ENCODE assay signal across 9 cellular contexts in genomic region chr7:157568785-157569584, GRCh38.
DNase-seq lines count a peak whose midpoint lies in the region; ATAC-seq, FAIRE-seq and TF ChIP-seq lines count a peak whose summit lies in the region.
"Had no signal": no experiment of that assay in that cellular context is flagged by ENCODE, and none has a peak within 500 bp of the region (broad histone marks: within the 10 kb centered on the region; RNA-seq: fewer than 3 reads in every experiment).

No MANE protein-coding gene starts in this region.

- H3K4me3 ChIP-seq in K562 (no peak overlapping the region), small intestine (ENCODE audit: low read depth in 1 of 2, low read length in 2 of 2) (peak overlapping the region in 1 of 2 donors; percentile 49)
- H3K4me3 ChIP-seq: SK-N-MC had no signal

- no peak for TF ChIP-seq EP300 in K562 (IDR thresholded peaks at IDR 0.05; ENCODE audit: low read length)

- POLR2A ChIA-PET in T-cell (lab: Charles Lee): interaction anchor here in 1 of 2 donors (0.6 kb wide), 1 partner anchor 218 kb away, joined by 6 read pairs; no protein-coding TSS in a partner anchor
- POLR2A ChIA-PET in K562 (lab: Yijun Ruan, JAX): interaction anchor here (0.6 to 0.8 kb wide), 2 partner anchors 38 to 1042 kb away, joined by 3 to 4 read pairs; no protein-coding TSS in a partner anchor

- H3K27ac Mint-ChIP-seq in T-cell: peak overlapping the region; percentile 70 to 82

- no peak for TF ChIP-seq CTCF in K562 (IDR thresholded peaks at IDR 0.05 in 2 of 3, conservative IDR thresholded peaks at IDR 0.05 in 1 of 3; ENCODE audit: insufficient read depth in 2 of 3, low read depth in 1 of 3, low read length in 3 of 3)

- H3K79me2 ChIP-seq in K562 (ENCODE audit: control insufficient read depth, insufficient read depth, low read length): no peaks in the 10 kb centered on the region

- no peak overlapping the region for H3K4me2 ChIP-seq in K562 (ENCODE audit: insufficient read depth, low read length)

- H3K9me3 Mint-ChIP-seq in T-cell: no peaks in the 10 kb centered on the region

- no peaks in the 10 kb centered on the region for H3K9me1 ChIP-seq in K562 (ENCODE audit: control insufficient read depth, insufficient read depth, low read length)

- no peak overlapping the region for H3K9ac ChIP-seq in K562 (ENCODE audit: insufficient read depth in 1 of 2, low read depth in 2 of 2, low read length in 2 of 2)

- TF ChIP-seq POLR2A in K562 (conservative IDR thresholded peaks at IDR 0.05): no peak

- H3K4me1 ChIP-seq in K562 (replicated peaks in 1 of 2; ENCODE audit: control insufficient read depth in 2 of 2, insufficient read depth in 2 of 2, low read length in 2 of 2): no peaks in the 10 kb centered on the region
- no peaks in the 10 kb centered on the region for H3K4me1 ChIP-seq in small intestine (ENCODE audit: control insufficient read depth in 2 of 2, insufficient read depth in 1 of 2, low read depth in 1 of 2, low read length in 1 of 2)

- H3K4me1 Mint-ChIP-seq in T-cell: peaks cover 30 to 39% (median 38%) of the 10 kb centered on the region in 3 donors

- H3K4me3 Mint-ChIP-seq in T-cell: peak overlapping the region; percentile 79 to 87 (median 85)

- DNase-seq in GM18507 (ENCODE audit: extremely low spot score, insufficient read length, low read depth) (peak; percentile 36), T-cell (peak; percentile 17 to 70 (median 55)), K562 (ENCODE audit: extremely low read depth in 1 of 4, low spot score in 3 of 4) (no peak), inferior parietal cortex (ENCODE audit: extremely low spot score) (peak; percentile 58), small intestine (peak; percentile 70), Kasumi-1 (lab: John Stamatoyannopoulos, UW) (no peak), iPS-NIHi11 (ENCODE audit: low spot score) (no peak)

- WGBS in K562 (ENCODE audit: insufficient coverage, low coverage, missing lambda C conversion rate): under 1% methylated on average over 34 of the region's 34 CpGs
- WGBS in small intestine, 3 donors: 13 to 26% (median 24%) methylated on average over 34 of the region's 34 CpGs

- peaks cover 3 to 4% of the 10 kb centered on the region in 2 donors for H3K27me3 Mint-ChIP-seq in T-cell

- FAIRE-seq in GM18507 (lab: Jason Lieb, UNC) (peak; percentile 76), K562 (lab: Jason Lieb, UNC) (no peak), small intestine (lab: Jason Lieb, UNC) (no peak)

- peaks cover 3% of the 10 kb centered on the region for H3K36me3 Mint-ChIP-seq in T-cell

- intact Hi-C loops in K562 (cut with micrococcal nuclease): no loop called here

- CTCF ChIA-PET in T-cell (lab: Charles Lee): interaction anchor here (0.5 to 1.1 kb wide), 3 partner anchors 44 to 98 kb away, joined by 3 read pairs; no protein-coding TSS in a partner anchor
- CTCF ChIA-PET in K562 (lab: Yijun Ruan, JAX; ENCODE audit: low intra/inter-chr PET ratio): no interaction called here

- H3K36me3 ChIP-seq in K562 (ENCODE audit: control insufficient read depth, insufficient read depth, low read length): no peaks in the 10 kb centered on the region
- H3K36me3 ChIP-seq in small intestine (ENCODE audit: control insufficient read depth in 2 of 2, insufficient read depth in 2 of 2, low read length in 2 of 2): no peaks in the 10 kb centered on the region

- TF ChIP-seq RAD21 in K562 (CRISPR knock-in tag; conservative IDR thresholded peaks at IDR 0.05 in 1 of 2, IDR thresholded peaks at IDR 0.05 in 1 of 2): no peak

- H3K27me3 ChIP-seq in K562 (ENCODE audit: control insufficient read depth in 2 of 2, insufficient read depth in 2 of 2, low read length in 2 of 2) (peaks cover 63 to 84% of the 10 kb centered on the region in 2 experiments), small intestine (ENCODE audit: control insufficient read depth in 2 of 2, insufficient read depth in 2 of 2, low read length in 2 of 2) (no peaks in the 10 kb centered on the region)

- BruUV-seq in K562 (replicated peaks; lab: Mats Ljungman, UMichigan): no TSS peak

- no peaks in the 10 kb centered on the region; the same call in 1 of the 2 replicates for H4K20me1 ChIP-seq in K562 (replicated peaks; ENCODE audit: control insufficient read depth, insufficient read depth, low read length)

- ATAC-seq in HG03175 (IDR thresholded peaks at IDR 0.05; ENCODE audit: unreplicated experiment): peak; percentile 86
- ATAC-seq in T-cell (replicated peaks in 1 of 4): peak; percentile 72 to 88 (median 82)
- ATAC-seq in K562: peak; percentile 39

- in situ Hi-C loops in K562 (cut with MboI): no loop called here

- H3K27ac ChIP-seq in K562 (ENCODE audit: extremely low read depth, low read depth, low read length) (no peak overlapping the region), small intestine (ENCODE audit: low read depth in 1 of 2, low read length in 1 of 2) (peak overlapping the region in 1 of 2 donors; percentile 67)
- H3K27ac ChIP-seq: SK-N-MC had no signal

- H3K9me3 ChIP-seq in K562 (replicated peaks; ENCODE audit: control insufficient read depth, insufficient read depth, low read depth, low read length) (no peaks in the 10 kb centered on the region), small intestine (ENCODE audit: control insufficient read depth, low read depth) (no peaks in the 10 kb centered on the region)

- no peak overlapping the region for H2AFZ ChIP-seq in K562 (ENCODE audit: low read depth, low read length)

TF ChIP-seq in K562, 482 proteins besides CTCF, POLR2A, EP300 and RAD21:
- TF ChIP-seq ZBTB8A (IDR thresholded peaks at IDR 0.05; ENCODE audit: partially characterized antibody) (no peak), RFX1 (IDR thresholded peaks at IDR 0.05) (peak; percentile 68), ZSCAN32 (CRISPR knock-in tag; IDR thresholded peaks at IDR 0.05) (no peak), PTTG1 (tag; IDR thresholded peaks at IDR 0.05; ENCODE audit: low read depth) (no peak), BDP1 (IDR thresholded peaks at IDR 0.05; ENCODE audit: insufficient read depth, insufficient read length) (no peak)
- TF ChIP-seq, protein P1, sequence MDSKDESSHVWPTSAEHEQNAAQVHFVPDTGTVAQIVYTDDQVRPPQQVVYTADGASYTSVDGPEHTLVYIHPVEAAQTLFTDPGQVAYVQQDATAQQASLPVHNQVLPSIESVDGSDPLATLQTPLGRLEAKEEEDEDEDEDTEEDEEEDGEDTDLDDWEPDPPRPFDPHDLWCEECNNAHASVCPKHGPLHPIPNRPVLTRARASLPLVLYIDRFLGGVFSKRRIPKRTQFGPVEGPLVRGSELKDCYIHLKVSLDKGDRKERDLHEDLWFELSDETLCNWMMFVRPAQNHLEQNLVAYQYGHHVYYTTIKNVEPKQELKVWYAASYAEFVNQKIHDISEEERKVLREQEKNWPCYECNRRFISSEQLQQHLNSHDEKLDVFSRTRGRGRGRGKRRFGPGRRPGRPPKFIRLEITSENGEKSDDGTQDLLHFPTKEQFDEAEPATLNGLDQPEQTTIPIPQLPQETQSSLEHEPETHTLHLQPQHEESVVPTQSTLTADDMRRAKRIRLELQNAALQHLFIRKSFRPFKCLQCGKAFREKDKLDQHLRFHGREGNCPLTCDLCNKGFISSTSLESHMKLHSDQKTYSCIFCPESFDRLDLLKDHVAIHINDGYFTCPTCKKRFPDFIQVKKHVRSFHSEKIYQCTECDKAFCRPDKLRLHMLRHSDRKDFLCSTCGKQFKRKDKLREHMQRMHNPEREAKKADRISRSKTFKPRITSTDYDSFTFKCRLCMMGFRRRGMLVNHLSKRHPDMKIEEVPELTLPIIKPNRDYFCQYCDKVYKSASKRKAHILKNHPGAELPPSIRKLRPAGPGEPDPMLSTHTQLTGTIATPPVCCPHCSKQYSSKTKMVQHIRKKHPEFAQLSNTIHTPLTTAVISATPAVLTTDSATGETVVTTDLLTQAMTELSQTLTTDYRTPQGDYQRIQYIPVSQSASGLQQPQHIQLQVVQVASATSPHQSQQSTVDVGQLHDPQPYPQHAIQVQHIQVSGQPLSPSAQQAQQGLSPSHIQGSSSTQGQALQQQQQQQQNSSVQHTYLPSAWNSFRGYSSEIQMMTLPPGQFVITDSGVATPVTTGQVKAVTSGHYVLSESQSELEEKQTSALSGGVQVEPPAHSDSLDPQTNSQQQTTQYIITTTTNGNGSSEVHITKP (IDR thresholded peaks at IDR 0.05; ENCODE audit: partially characterized antibody): no peak
- TF ChIP-seq, protein P2, sequence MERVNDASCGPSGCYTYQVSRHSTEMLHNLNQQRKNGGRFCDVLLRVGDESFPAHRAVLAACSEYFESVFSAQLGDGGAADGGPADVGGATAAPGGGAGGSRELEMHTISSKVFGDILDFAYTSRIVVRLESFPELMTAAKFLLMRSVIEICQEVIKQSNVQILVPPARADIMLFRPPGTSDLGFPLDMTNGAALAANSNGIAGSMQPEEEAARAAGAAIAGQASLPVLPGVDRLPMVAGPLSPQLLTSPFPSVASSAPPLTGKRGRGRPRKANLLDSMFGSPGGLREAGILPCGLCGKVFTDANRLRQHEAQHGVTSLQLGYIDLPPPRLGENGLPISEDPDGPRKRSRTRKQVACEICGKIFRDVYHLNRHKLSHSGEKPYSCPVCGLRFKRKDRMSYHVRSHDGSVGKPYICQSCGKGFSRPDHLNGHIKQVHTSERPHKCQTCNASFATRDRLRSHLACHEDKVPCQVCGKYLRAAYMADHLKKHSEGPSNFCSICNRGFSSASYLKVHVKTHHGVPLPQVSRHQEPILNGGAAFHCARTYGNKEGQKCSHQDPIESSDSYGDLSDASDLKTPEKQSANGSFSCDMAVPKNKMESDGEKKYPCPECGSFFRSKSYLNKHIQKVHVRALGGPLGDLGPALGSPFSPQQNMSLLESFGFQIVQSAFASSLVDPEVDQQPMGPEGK (CRISPR knock-in tag; IDR thresholded peaks at IDR 0.05; ENCODE audit: borderline replicate concordance): no peak

Comparison
In these comparisons a context has a peak if more than half of its experiments do, and no peak if none do; other contexts are left out.
1. DNase-seq: peak in GM18507 (single experiment), T-cell (34 of 34), inferior parietal cortex (single experiment) and small intestine (single experiment); none in K562 (0 of 4), Kasumi-1 (0 of 2) and iPS-NIHi11 (single experiment).
2. Peak in every context shown above with its lines, with median percentiles within 50 percentile points of each other: ATAC-seq.